Comparison of ENCODE assay signal across 13 cellular contexts in genomic region chr5:60334281-60334713, GRCh38.
DNase-seq lines count a peak whose midpoint lies in the region; ATAC-seq and TF ChIP-seq lines count a peak whose summit lies in the region.
"Had no signal": no experiment of that assay in that cellular context is flagged by ENCODE, and none has a peak within 500 bp of the region (broad histone marks: within the 10 kb centered on the region; RNA-seq: fewer than 3 reads in every experiment).

No MANE protein-coding gene starts in this region.

- DNase-seq in AG08396 (ENCODE audit: low spot score) = peak; percentile 20
- DNase-seq in LHCN-M2 (ENCODE audit: low read depth) = peak; percentile 83
- peak; percentile 90 for DNase-seq in brain microvascular endothelial cell
- peak; percentile 61 for DNase-seq in kidney tubule cell (ENCODE audit: low spot score)
- no peak for DNase-seq in GM10248 (ENCODE audit: extremely low spot score)
- DNase-seq in mesenteric fat pad (ENCODE audit: low spot score) = no peak
- DNase-seq: activated naive CD8-positive, alpha-beta T cell treated with anti-CD3 and anti-CD28 coated beads, Interleukin-2, amount 50 U/mL, for 24 hours; effector CD8-positive, alpha-beta T cell; MM.1S; SIG-M5; upper lobe of left lung had no signal

- H3K4me3 ChIP-seq in brain microvascular endothelial cell (ENCODE audit: low read depth, low read length) = no peak overlapping the region
- H3K4me3 ChIP-seq: upper lobe of left lung had no signal

- in situ Hi-C loops in brain microvascular endothelial cell (cut with HindIII; ENCODE audit: low pct_ligation_motif_present, low sequenced_read_pairs) = no loop called here

- H3K36me3 ChIP-seq in brain microvascular endothelial cell (replicated peaks) = no peaks in the 10 kb centered on the region
- H3K36me3 ChIP-seq: upper lobe of left lung had no signal

- peak overlapping the region; percentile 57 for H3K27ac ChIP-seq in brain microvascular endothelial cell
- H3K27ac ChIP-seq: upper lobe of left lung had no signal

- no peaks in the 10 kb centered on the region for H3K27me3 ChIP-seq in brain microvascular endothelial cell (replicated peaks)
- H3K27me3 ChIP-seq: upper lobe of left lung had no signal

- ATAC-seq in GM19351 (IDR thresholded peaks at IDR 0.05; ENCODE audit: unreplicated experiment) (no peak), GM21619 (IDR thresholded peaks at IDR 0.05; ENCODE audit: unreplicated experiment) (no peak)
- ATAC-seq: activated naive CD8-positive, alpha-beta T cell treated with anti-CD3 and anti-CD28 coated beads, Interleukin-2, amount 50 U/mL, for 24 hours had no signal

- TF ChIP-seq CTCF in brain microvascular endothelial cell (IDR thresholded peaks at IDR 0.05; ENCODE audit: low read depth, low read length, missing control alignments) = no peak
- no peak for TF ChIP-seq CTCF in GM10248 (IDR thresholded peaks at IDR 0.05; ENCODE audit: control extremely low read depth, extremely low read depth, low read depth, missing control alignments)

- CTCF ChIA-PET in GM10248 (lab: Yijun Ruan, JAX) = interaction anchor here (1.5 to 2.9 kb wide), 4 partner anchors 10 to 524 kb away, joined by 4 to 11 read pairs (median 6); no protein-coding TSS in a partner anchor

- POLR2A ChIA-PET in GM10248 (lab: Yijun Ruan, JAX) = no interaction called here

Comparison
In these comparisons a context has a peak if more than half of its experiments do, and no peak if none do; other contexts are left out.
1. DNase-seq: peak in AG08396 (single experiment), LHCN-M2 (single experiment), brain microvascular endothelial cell (single experiment) and kidney tubule cell (single experiment); none in GM10248 (single experiment) and mesenteric fat pad (single experiment).